17 cellular contexts compared by ENCODE assay signal in the genomic region with DNA sequence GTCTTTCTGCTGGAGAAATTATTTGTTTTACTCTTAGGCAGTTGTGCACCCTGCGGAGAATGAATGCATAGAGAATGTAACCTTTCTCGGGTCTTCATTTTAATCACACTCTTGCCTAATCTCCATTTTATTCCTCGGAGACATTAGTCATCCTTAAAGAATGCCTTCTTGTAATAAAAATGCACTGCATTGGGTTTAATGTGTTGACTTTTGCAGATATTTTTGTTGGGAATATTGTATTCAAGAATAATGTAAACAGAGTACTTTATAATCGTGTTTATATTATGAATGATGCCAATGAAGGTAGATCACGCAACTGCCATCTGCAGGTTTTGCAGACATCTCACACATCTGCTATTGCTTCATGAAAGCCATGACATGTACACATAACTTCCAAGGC.
DNase-seq lines count a peak whose midpoint lies in the region.
"Had no signal": no experiment of that assay in that cellular context is flagged by ENCODE, and none has a peak within 500 bp of the region (broad histone marks: within the 10 kb centered on the region; RNA-seq: fewer than 3 reads in every experiment).

No MANE protein-coding gene starts in this region.

- DNase-seq in DMS153 treated with DMSO at 0.1 percent for 48 hours (lab: John Stamatoyannopoulos, UW; ENCODE audit: unreplicated experiment) (peak; percentile 72), M059J (ENCODE audit: low read depth) (peak; percentile 47), SHP77 (lab: John Stamatoyannopoulos, UW) (peak; percentile 93 to 95), iPS-NIHi11 (ENCODE audit: low spot score) (peak; percentile 7), activated gamma-delta T cell (lab: John Stamatoyannopoulos, UW) (no peak), NK-92 (lab: John Stamatoyannopoulos, UW; ENCODE audit: unreplicated experiment) (no peak), EL (no peak)
- DNase-seq in activated T-helper 2 cell treated with anti-CD3 and anti-CD28 coated beads, Interferon-gamma antibody, Interleukin-2, Interleukin-4, amounts not matched to agents 10 μg/mL and 5 μg/mL and 100 μg/mL, durations not matched to agents 14 hours and 24 hours and 36 hours (ENCODE audit: low spot score), result no peak
- DNase-seq: activated CD4-positive, alpha-beta T cell treated with anti-CD3 and anti-CD28 coated beads, Interleukin-2, amount 50 U/mL, for 1 hour; BE2C; glutamatergic neuron; NCI-H187; stimulated activated CD4-positive, alpha-beta T cell treated with anti-CD3 and anti-CD28 coated beads, Interleukin-2, amount 100 ng/mL, for 48 hours; T-helper 17 cell had no signal

- H3K4me1 Mint-ChIP-seq in activated T-helper 2 cell treated with anti-CD3 and anti-CD28 coated beads, Interferon-gamma antibody, Interleukin-2, Interleukin-4, amounts not matched to agents 10 μg/mL and 5 μg/mL and 100 μg/mL, durations not matched to agents 14 hours and 24 hours and 36 hours (ENCODE audit: low read depth), result no peaks in the 10 kb centered on the region
- H3K4me1 Mint-ChIP-seq: IgD-negative memory B cell; stimulated activated memory B cell treated with anti-CD40 and anti-IgM and Interleukin-4, amounts not matched to agents 10 μg/mL and 1 μg/mL and 100 μg/mL, for 72 hours; T-helper 17 cell had no signal

- no peaks in the 10 kb centered on the region for H3K27me3 Mint-ChIP-seq in activated T-helper 2 cell treated with anti-CD3 and anti-CD28 coated beads, Interferon-gamma antibody, Interleukin-2, Interleukin-4, amounts not matched to agents 10 μg/mL and 5 μg/mL and 100 μg/mL, durations not matched to agents 14 hours and 24 hours and 36 hours (ENCODE audit: low read depth)
- H3K27me3 Mint-ChIP-seq: brain; IgD-negative memory B cell; stimulated activated memory B cell treated with anti-CD40 and anti-IgM and Interleukin-4, amounts not matched to agents 10 μg/mL and 1 μg/mL and 100 μg/mL, for 72 hours; T-helper 17 cell had no signal

- H3K9me3 Mint-ChIP-seq in activated T-helper 2 cell treated with anti-CD3 and anti-CD28 coated beads, Interferon-gamma antibody, Interleukin-2, Interleukin-4, amounts not matched to agents 10 μg/mL and 5 μg/mL and 100 μg/mL, durations not matched to agents 14 hours and 24 hours and 36 hours, result peaks cover 41% of the 10 kb centered on the region
- H3K9me3 Mint-ChIP-seq: brain had no signal

- intact Hi-C loops in activated T-helper 2 cell treated with anti-CD3 and anti-CD28 coated beads, Interferon-gamma antibody, Interleukin-2, Interleukin-4, amounts not matched to agents 10 μg/mL and 5 μg/mL and 100 μg/mL, durations not matched to agents 14 hours and 24 hours and 36 hours (cut with micrococcal nuclease), result no loop called here

- no peaks in the 10 kb centered on the region for H3K36me3 Mint-ChIP-seq in activated T-helper 2 cell treated with anti-CD3 and anti-CD28 coated beads, Interferon-gamma antibody, Interleukin-2, Interleukin-4, amounts not matched to agents 10 μg/mL and 5 μg/mL and 100 μg/mL, durations not matched to agents 14 hours and 24 hours and 36 hours (ENCODE audit: low read depth)
- H3K36me3 Mint-ChIP-seq: brain; IgD-negative memory B cell; stimulated activated memory B cell treated with anti-CD40 and anti-IgM and Interleukin-4, amounts not matched to agents 10 μg/mL and 1 μg/mL and 100 μg/mL, for 72 hours had no signal

- no peak overlapping the region for H3K27ac Mint-ChIP-seq in activated T-helper 2 cell treated with anti-CD3 and anti-CD28 coated beads, Interferon-gamma antibody, Interleukin-2, Interleukin-4, amounts not matched to agents 10 μg/mL and 5 μg/mL and 100 μg/mL, durations not matched to agents 14 hours and 24 hours and 36 hours
- H3K27ac Mint-ChIP-seq: brain; IgD-negative memory B cell; stimulated activated memory B cell treated with anti-CD40 and anti-IgM and Interleukin-4, amounts not matched to agents 10 μg/mL and 1 μg/mL and 100 μg/mL, for 72 hours; T-helper 17 cell had no signal

- H3K4me3 Mint-ChIP-seq in activated T-helper 2 cell treated with anti-CD3 and anti-CD28 coated beads, Interferon-gamma antibody, Interleukin-2, Interleukin-4, amounts not matched to agents 10 μg/mL and 5 μg/mL and 100 μg/mL, durations not matched to agents 14 hours and 24 hours and 36 hours (ENCODE audit: low read depth), result no peak overlapping the region
- H3K4me3 Mint-ChIP-seq: brain; IgD-negative memory B cell; stimulated activated memory B cell treated with anti-CD40 and anti-IgM and Interleukin-4, amounts not matched to agents 10 μg/mL and 1 μg/mL and 100 μg/mL, for 72 hours; T-helper 17 cell had no signal

Comparison
In these comparisons a context has a peak if more than half of its experiments do, and no peak if none do; other contexts are left out.
1. DNase-seq: peak in DMS153 treated with DMSO at 0.1 percent for 48 hours (single experiment), M059J (single experiment), SHP77 (2 of 2) and iPS-NIHi11 (single experiment); none in activated gamma-delta T cell (single experiment), NK-92 (single experiment), activated T-helper 2 cell treated with anti-CD3 and anti-CD28 coated beads, Interferon-gamma antibody, Interleukin-2, Interleukin-4, amounts not matched to agents 10 μg/mL and 5 μg/mL and 100 μg/mL, durations not matched to agents 14 hours and 24 hours and 36 hours (single experiment) and EL (single experiment).